Comparison of ENCODE assay signal across 4 cellular contexts in genomic region chr9:23219471-23219870, GRCh38.
"Had no signal": no experiment of that assay in that cellular context is flagged by ENCODE, and none has a peak within 500 bp of the region (broad histone marks: within the 10 kb centered on the region; RNA-seq: fewer than 3 reads in every experiment).

No MANE protein-coding gene starts in this region.

- H3K4me3 ChIP-seq: GM23338 had no signal

- DNase-seq: H9, HCEC 1CT, IMR-90 had no signal

- ATAC-seq: GM23338 had no signal
